In the genomic region with DNA sequence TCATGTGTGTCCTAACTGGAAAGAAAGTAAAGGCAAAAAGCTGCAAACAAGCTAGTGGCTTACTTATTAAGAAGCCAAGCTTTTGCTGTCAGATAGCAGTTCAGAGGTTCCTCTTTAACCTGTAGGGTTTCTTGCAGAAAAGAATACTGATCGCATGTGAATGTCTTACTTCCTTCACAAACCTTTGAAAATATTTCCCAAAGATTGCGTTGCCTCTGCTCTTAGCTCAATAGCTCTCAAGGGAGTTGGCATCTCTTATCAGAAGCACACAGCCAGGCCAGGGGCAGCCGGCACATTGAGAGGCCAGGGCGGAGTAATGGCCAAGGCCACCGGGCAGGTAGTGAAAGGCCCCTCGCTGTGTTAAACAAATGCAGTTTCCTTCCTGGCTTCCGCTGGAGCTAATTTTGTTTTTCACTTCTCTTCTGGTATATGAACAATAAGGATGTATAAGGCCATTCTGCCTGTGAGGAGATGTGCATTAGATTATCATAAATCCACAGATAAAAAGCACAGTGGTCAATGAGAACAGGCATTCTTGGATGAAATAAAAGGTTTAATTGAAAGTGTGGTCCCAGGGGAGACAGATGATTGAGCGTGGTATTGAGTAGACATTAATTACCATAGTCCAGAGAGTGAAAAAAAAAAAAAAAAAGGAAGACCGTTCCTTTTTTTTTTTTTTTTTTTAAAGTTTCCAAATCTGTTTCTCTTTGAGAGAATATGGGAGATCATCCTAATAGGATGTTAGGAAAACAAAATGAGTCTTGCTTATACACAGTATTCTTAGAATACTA, we compare ENCODE assay signal across 10 cellular contexts.
DNase-seq lines count a peak whose midpoint lies in the region; ATAC-seq and TF ChIP-seq lines count a peak whose summit lies in the region.
"Had no signal": no experiment of that assay in that cellular context is flagged by ENCODE, and none has a peak within 500 bp of the region (broad histone marks: within the 10 kb centered on the region; RNA-seq: fewer than 3 reads in every experiment).

No MANE protein-coding gene starts in this region.

- peak; percentile 82 for ATAC-seq in GM19452 (IDR thresholded peaks at IDR 0.05; ENCODE audit: unreplicated experiment)
- peak; percentile 77 for ATAC-seq in HG03159 (IDR thresholded peaks at IDR 0.05; ENCODE audit: unreplicated experiment)
- ATAC-seq in GM18520 (IDR thresholded peaks at IDR 0.05; ENCODE audit: unreplicated experiment), result no peak

- peaks cover 3% of the 10 kb centered on the region for H4K20me1 ChIP-seq in neural progenitor cell (ENCODE audit: low read depth)

- no peaks in the 10 kb centered on the region for H3F3A ChIP-seq in neural progenitor cell (ENCODE audit: low read depth)

- H3K9me3 ChIP-seq in neural progenitor cell (ENCODE audit: low read depth), result no peaks in the 10 kb centered on the region
- H3K9me3 ChIP-seq: ovary had no signal

- H3K4me1 ChIP-seq in neural progenitor cell, result no peaks in the 10 kb centered on the region

- peak; percentile 9 for DNase-seq in neural progenitor cell (ENCODE audit: low spot score)
- no peak for DNase-seq in DMS 273 (lab: John Stamatoyannopoulos, UW; ENCODE audit: unreplicated experiment)
- DNase-seq in activated CD8-positive, alpha-beta memory T cell treated with anti-CD3 and anti-CD28 coated beads, Interleukin-2, amount 50 U/mL, for 4 hours, result no peak
- DNase-seq in activated T-cell treated with anti-CD3 and anti-CD28 coated beads, Interleukin-2, amount 50 U/mL, for 24 hours, result no peak

- no peaks in the 10 kb centered on the region for H3K27me3 ChIP-seq in neural progenitor cell
- H3K27me3 ChIP-seq: ovary had no signal

- no peak overlapping the region for H3K4me2 ChIP-seq in neural progenitor cell

- no peak overlapping the region for H3K9ac ChIP-seq in neural progenitor cell

- H3K4me3 Mint-ChIP-seq in brain, result peak overlapping the region in 3 of 5 experiments; percentile 12 to 20 (median 15)
- H3K4me3 Mint-ChIP-seq in neural progenitor cell, result no peak overlapping the region
- no peak overlapping the region for H3K4me3 Mint-ChIP-seq in activated T-cell treated with anti-CD3 and anti-CD28 coated beads, Interleukin-2, amount 50 U/mL, for 24 hours

- H3K79me2 ChIP-seq in neural progenitor cell (ENCODE audit: low read depth), result no peaks in the 10 kb centered on the region

- peak overlapping the region in 2 of 5 experiments; percentile 1 to 19 for H3K27ac Mint-ChIP-seq in brain
- H3K27ac Mint-ChIP-seq in neural progenitor cell, result no peak overlapping the region
- H3K27ac Mint-ChIP-seq in activated T-cell treated with anti-CD3 and anti-CD28 coated beads, Interleukin-2, amount 50 U/mL, for 24 hours, result no peak overlapping the region

- H3K27ac ChIP-seq in neural progenitor cell, result no peak overlapping the region
- H3K27ac ChIP-seq: epithelial cell of prostate, ovary had no signal

- H3K4me1 Mint-ChIP-seq in brain (peaks cover 11% of the 10 kb centered on the region), neural progenitor cell (peaks cover 21% of the 10 kb centered on the region)
- H3K4me1 Mint-ChIP-seq in activated T-cell treated with anti-CD3 and anti-CD28 coated beads, Interleukin-2, amount 50 U/mL, for 24 hours (ENCODE audit: low read depth), result peaks cover 4% of the 10 kb centered on the region

- H2AFZ ChIP-seq in neural progenitor cell (replicated peaks), result no peak overlapping the region

- no peak overlapping the region for H3K4me3 ChIP-seq in neural progenitor cell
- H3K4me3 ChIP-seq: ovary had no signal

- H3K36me3 Mint-ChIP-seq in brain, result peaks cover 12% of the 10 kb centered on the region
- H3K36me3 Mint-ChIP-seq in neural progenitor cell, result peaks cover 3% of the 10 kb centered on the region
- no peaks in the 10 kb centered on the region for H3K36me3 Mint-ChIP-seq in activated T-cell treated with anti-CD3 and anti-CD28 coated beads, Interleukin-2, amount 50 U/mL, for 24 hours (ENCODE audit: low read depth)

- TF ChIP-seq CTCF in brain (conservative IDR thresholded peaks at IDR 0.05) (no peak), neural progenitor cell (IDR thresholded peaks at IDR 0.05) (no peak)

- no peaks in the 10 kb centered on the region for H3K9me3 Mint-ChIP-seq in brain
- peaks cover 3% of the 10 kb centered on the region for H3K9me3 Mint-ChIP-seq in neural progenitor cell
- no peaks in the 10 kb centered on the region for H3K9me3 Mint-ChIP-seq in activated T-cell treated with anti-CD3 and anti-CD28 coated beads, Interleukin-2, amount 50 U/mL, for 24 hours

- H3K27me3 Mint-ChIP-seq in brain, result no peaks in the 10 kb centered on the region
- no peaks in the 10 kb centered on the region for H3K27me3 Mint-ChIP-seq in neural progenitor cell (ENCODE audit: insufficient read depth, low read depth)
- no peaks in the 10 kb centered on the region for H3K27me3 Mint-ChIP-seq in activated T-cell treated with anti-CD3 and anti-CD28 coated beads, Interleukin-2, amount 50 U/mL, for 24 hours

- H3K36me3 ChIP-seq in neural progenitor cell, result no peaks in the 10 kb centered on the region
- H3K36me3 ChIP-seq: ovary had no signal

Comparison
In these comparisons a context has a peak if more than half of its experiments do, and no peak if none do; other contexts are left out.
1. H3K4me3 Mint-ChIP-seq: peak in brain (3 of 5); none in neural progenitor cell (single experiment) and activated T-cell treated with anti-CD3 and anti-CD28 coated beads, Interleukin-2, amount 50 U/mL, for 24 hours (single experiment).